In genomic region chr4:109977854-109978501, GRCh38 we compare ENCODE assay signal across 8 cellular contexts.
DNase-seq lines count a peak whose midpoint lies in the region; ATAC-seq, FAIRE-seq and TF ChIP-seq lines count a peak whose summit lies in the region.

No MANE protein-coding gene starts in this region.

- intact Hi-C loops in adrenal gland (cut with DNase I): loop anchor here (5.0 to 10.0 kb wide), 2 partner anchors 553 to 556 kb away; no protein-coding TSS in a partner anchor

- no peak for TF ChIP-seq POLR2A in adrenal gland (IDR thresholded peaks at IDR 0.05)

- ATAC-seq in HG02759 (IDR thresholded peaks at IDR 0.05; ENCODE audit: unreplicated experiment): no peak

- no peaks in the 10 kb centered on the region for H3K4me1 ChIP-seq in adrenal gland (replicated peaks in 1 of 2)

- WGBS in adrenal gland, 4 donors: 56 to 73% (median 67%) methylated on average over 2 of the region's 2 CpGs

- no peak overlapping the region for H3K27ac ChIP-seq in adrenal gland

- H3K4me3 ChIP-seq in adrenal gland: no peak overlapping the region

- H3K27me3 ChIP-seq in adrenal gland: no peaks in the 10 kb centered on the region

- peak; percentile 41 to 75 (median 62) for TF ChIP-seq CTCF in adrenal gland (IDR thresholded peaks at IDR 0.05)

- FAIRE-seq in islet of Langerhans (lab: Jason Lieb, UNC): peak; percentile 43

- H3K36me3 ChIP-seq in adrenal gland (replicated peaks in 1 of 2): no peaks in the 10 kb centered on the region

- H3K9me3 ChIP-seq in adrenal gland (replicated peaks in 1 of 3): no peaks in the 10 kb centered on the region

- DNase-seq in COLO829 (ENCODE audit: low spot score) (peak; percentile 63), Kasumi-1 (lab: John Stamatoyannopoulos, UW) (peak; percentile 42 to 67), adrenal gland (peak in 3 of 7 donors; percentile 15 to 35 (median 26)), KG1 (lab: John Stamatoyannopoulos, UW) (no peak), NCI-H2107 (lab: John Stamatoyannopoulos, UW) (no peak), NCI-H146 (lab: John Stamatoyannopoulos, UW) (no peak)

Comparison
In these comparisons a context has a peak if more than half of its experiments do, and no peak if none do; other contexts are left out.
1. DNase-seq: peak in COLO829 (single experiment) and Kasumi-1 (2 of 2); none in KG1 (single experiment), NCI-H2107 (single experiment) and NCI-H146 (single experiment).